In the genomic region with DNA sequence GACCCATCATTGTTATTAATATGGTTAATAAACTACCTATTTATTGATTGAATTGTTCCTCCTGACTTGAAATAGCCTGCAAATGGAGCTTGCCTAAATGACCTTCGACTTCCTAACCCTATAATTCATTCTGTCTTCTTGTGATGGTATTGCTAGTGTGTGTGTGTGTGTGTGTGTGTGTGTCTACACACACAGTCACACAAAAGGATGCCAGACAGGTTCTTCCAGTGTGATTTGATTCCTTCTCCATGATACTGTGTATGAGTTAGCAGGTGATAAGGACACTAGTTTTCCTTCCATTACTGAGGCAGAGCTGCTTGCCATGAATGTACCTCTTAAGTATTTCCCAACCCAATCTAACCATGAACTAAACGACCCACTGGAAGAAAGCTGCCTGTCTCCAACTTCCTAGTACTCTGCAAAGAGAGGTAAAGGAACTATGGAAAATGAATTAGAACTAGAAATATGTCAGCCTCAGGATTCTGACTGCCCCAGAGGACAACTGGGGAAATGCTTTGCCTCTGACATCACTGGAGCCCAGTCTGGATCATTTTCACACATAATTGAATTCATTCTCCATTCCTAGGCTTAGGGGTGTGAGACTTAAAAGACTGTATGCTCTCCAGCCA, we compare ENCODE assay signal across 8 cellular contexts. TPM values are rescaled to one million over a fixed set of nuclear protein-coding genes. Genes with fewer than 3 reads are reported as not detected.
DNase-seq lines count a peak whose midpoint lies in the region; ATAC-seq and TF ChIP-seq lines count a peak whose summit lies in the region.

No MANE protein-coding gene starts in this region.

- H3K4me1 ChIP-seq in esophagus (ENCODE audit: control insufficient read depth in 2 of 2, insufficient read depth in 2 of 2, low read length in 1 of 2) (peaks cover 0 to 2% of the 10 kb centered on the region in 2 donors), trophoblast cell (ENCODE audit: control insufficient read depth in 1 of 2, insufficient read depth in 2 of 2, low read length in 2 of 2) (peaks cover 13 to 22% of the 10 kb centered on the region in 2 experiments)

- no peak overlapping the region for H3K18ac ChIP-seq in trophoblast cell (ENCODE audit: low read length)

- H2BK12ac ChIP-seq in trophoblast cell (ENCODE audit: low read length) = no peak overlapping the region

- DNase-seq in DMS53 treated with DMSO at 0.1 percent for 48 hours (lab: John Stamatoyannopoulos, UW; ENCODE audit: unreplicated experiment) (peak; percentile 41), RWPE1 (ENCODE audit: low spot score) (peak; percentile 62), trophoblast cell (peak; percentile 88 to 97), NCI-H146 (lab: John Stamatoyannopoulos, UW) (no peak), midbrain (lab: John Stamatoyannopoulos, UW) (no peak)
- DNase-seq in stimulated activated naive CD4-positive, alpha-beta T cell treated with Interleukin-2 at 50 U/mL for 16 hours (lab: John Stamatoyannopoulos, UW) = no peak

- H3K9me3 ChIP-seq in esophagus (ENCODE audit: control insufficient read depth in 2 of 2, insufficient read depth in 1 of 2, low read depth in 1 of 2, low read length in 1 of 2) (no peaks in the 10 kb centered on the region), trophoblast cell (ENCODE audit: insufficient read depth, low read depth, low read length) (no peaks in the 10 kb centered on the region)

- no peak overlapping the region for H3K4ac ChIP-seq in trophoblast cell (ENCODE audit: low read depth, low read length)

- H4K91ac ChIP-seq in trophoblast cell (ENCODE audit: low read depth, low read length) = no peak overlapping the region

- H3K4me2 ChIP-seq in trophoblast cell (ENCODE audit: low read length) = peak overlapping the region; percentile 45

- POLR2A ChIA-PET in RWPE1 (lab: Yijun Ruan, JAX; ENCODE audit: low non-redundant PET) = interaction anchor here (0.6 to 0.7 kb wide), 2 partner anchors 82 to 131 kb away, joined by 3 to 4 read pairs; no protein-coding TSS in a partner anchor

- H2AFZ ChIP-seq in trophoblast cell (ENCODE audit: insufficient read depth, low read length, poor library complexity) = no peak overlapping the region

- no peak overlapping the region for H3K9ac ChIP-seq in trophoblast cell (ENCODE audit: low read length)

- CTCF ChIA-PET in RWPE1 (lab: Yijun Ruan, JAX) = interaction anchor here (0.6 to 1.3 kb wide), 7 partner anchors 11 to 310 kb away, joined by 3 to 7 read pairs (median 3); no protein-coding TSS in a partner anchor

- no peak for ATAC-seq in GM21423 (IDR thresholded peaks at IDR 0.05; ENCODE audit: unreplicated experiment)

- H4K8ac ChIP-seq in trophoblast cell (ENCODE audit: low read depth, low read length) = no peak overlapping the region

- no peak overlapping the region for H2AK5ac ChIP-seq in trophoblast cell (ENCODE audit: low read length)

- H3K14ac ChIP-seq in trophoblast cell (ENCODE audit: low read length) = no peak overlapping the region

- H4K12ac ChIP-seq in trophoblast cell (ENCODE audit: low read depth, low read length) = no peak overlapping the region

- H3K36me3 ChIP-seq in esophagus (ENCODE audit: control insufficient read depth in 2 of 2, insufficient read depth in 2 of 2, low read length in 1 of 2) (peaks cover 1 to 5% of the 10 kb centered on the region in 2 donors), trophoblast cell (ENCODE audit: control insufficient read depth in 1 of 2, insufficient read depth in 2 of 2, low read length in 2 of 2) (peaks cover 8 to 16% of the 10 kb centered on the region in 2 experiments)

- no peak overlapping the region for H2BK120ac ChIP-seq in trophoblast cell (ENCODE audit: insufficient read depth, low read length, poor library complexity)

- H3K27me3 ChIP-seq in esophagus (ENCODE audit: control insufficient read depth in 1 of 2, insufficient read depth in 2 of 2, low read length in 2 of 2) = no peaks in the 10 kb centered on the region
- H3K27me3 ChIP-seq in trophoblast cell (ENCODE audit: insufficient read depth, low read length) = no peaks in the 10 kb centered on the region

- peak overlapping the region; percentile 55 for H2BK5ac ChIP-seq in trophoblast cell (ENCODE audit: low read depth, low read length, poor library complexity)

- H3K23ac ChIP-seq in trophoblast cell (ENCODE audit: low read length) = no peak overlapping the region

- TF ChIP-seq CTCF in RWPE1 (conservative IDR thresholded peaks at IDR 0.05; ENCODE audit: low read depth) = no peak; the same call in 1 of the 2 replicates

- peaks cover 3% of the 10 kb centered on the region for H3K79me2 ChIP-seq in trophoblast cell (ENCODE audit: control insufficient read depth, insufficient read depth, low read length, poor library complexity)

- peaks cover 7% of the 10 kb centered on the region for H3K79me1 ChIP-seq in trophoblast cell (ENCODE audit: low read length)

- WGBS in esophagus, 2 donors = 24% methylated on average over 2 of the region's 2 CpGs
- WGBS in trophoblast cell (ENCODE audit: extremely low coverage, insufficient coverage, insufficient read length) = no CpG with 5 or more reads among the region's 2 CpGs

- H3K27ac ChIP-seq in RWPE1 = peak overlapping the region; percentile 78
- H3K27ac ChIP-seq in esophagus (ENCODE audit: low read depth in 2 of 2, low read length in 1 of 2) = peak overlapping the region; percentile 69 to 72
- H3K27ac ChIP-seq in trophoblast cell (ENCODE audit: low read depth, low read length) = peak overlapping the region; percentile 89

- H3K4me3 ChIP-seq in esophagus (ENCODE audit: low read depth in 1 of 2, low read length in 2 of 2) (no peak overlapping the region), trophoblast cell (ENCODE audit: low read depth, low read length) (no peak overlapping the region)

RNA-seq across cellular contexts. Expression of a gene that starts 3.5 kb away (rescaled TPM):
- polyA plus RNA-seq in esophagus = 1 to 10 TPM; 5.1 to 7.5 TPM
- polyA plus RNA-seq in trophoblast cell (2013) = 90.5 and 96.3 TPM in 2 replicates

RNA-seq across cellular contexts. Expression of a gene that starts 24.8 kb away (rescaled TPM):
- 1 to 10 TPM; 5.2 to 6.6 TPM for polyA plus RNA-seq in esophagus
- polyA plus RNA-seq in trophoblast cell (2013) = 15.0 and 15.5 TPM in 2 replicates

Comparison
In these comparisons a context has a peak if more than half of its experiments do, and no peak if none do; other contexts are left out.
1. DNase-seq: peak in DMS53 treated with DMSO at 0.1 percent for 48 hours (single experiment), RWPE1 (single experiment) and trophoblast cell (2 of 2); none in NCI-H146 (single experiment), stimulated activated naive CD4-positive, alpha-beta T cell treated with Interleukin-2 at 50 U/mL for 16 hours (single experiment) and midbrain (single experiment).
2. Peak in every context shown above with its lines, with median percentiles within 50 percentile points of each other: H3K27ac ChIP-seq.